Comparison of ENCODE assay signal across 8 cellular contexts in the genomic region with DNA sequence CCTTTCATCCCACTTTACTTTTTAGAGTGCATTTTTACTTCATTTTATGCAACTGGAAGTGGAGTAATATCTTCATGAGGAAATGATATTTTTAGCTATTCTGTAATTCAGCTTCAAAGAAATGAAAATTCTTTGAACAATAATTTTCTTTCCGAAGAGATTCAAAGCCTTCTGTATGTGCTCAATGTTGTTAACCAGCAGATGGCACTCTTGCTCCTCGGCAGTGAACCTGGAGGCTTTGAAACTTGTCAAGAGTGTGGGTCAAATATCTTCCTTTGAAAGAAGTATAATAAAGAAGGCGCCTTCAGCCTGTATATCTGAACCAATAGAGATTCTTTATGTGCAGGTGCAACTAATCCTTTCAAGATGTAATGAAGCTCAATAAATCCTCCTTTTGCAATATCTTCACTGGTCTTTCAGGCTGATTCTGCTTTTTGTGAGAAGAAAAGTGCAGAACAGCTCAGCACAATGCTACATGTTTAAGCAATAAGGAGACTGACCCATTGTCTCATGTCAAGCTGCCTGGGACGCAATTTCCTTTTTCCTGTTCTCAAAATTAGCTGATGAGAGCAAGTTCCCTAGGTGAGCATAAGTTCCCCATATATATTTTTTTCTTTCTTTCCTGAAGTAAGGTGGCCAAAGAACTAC.
DNase-seq lines count a peak whose midpoint lies in the region; ATAC-seq and TF ChIP-seq lines count a peak whose summit lies in the region.

No MANE protein-coding gene starts in this region.

- no peaks in the 10 kb centered on the region for H3K27me3 Mint-ChIP-seq in neural crest cell (ENCODE audit: low read depth)

- peak; percentile 78 for ATAC-seq in GM19463 (IDR thresholded peaks at IDR 0.05; ENCODE audit: unreplicated experiment)
- ATAC-seq in HG03521 (IDR thresholded peaks at IDR 0.05; ENCODE audit: unreplicated experiment): peak; percentile 77

- H3K27me3 ChIP-seq in fibroblast of lung (ENCODE audit: control insufficient read depth, insufficient read depth, low read length) (no peaks in the 10 kb centered on the region), uterus (no peaks in the 10 kb centered on the region)

- intact Hi-C loops in uterus (cut with DNase I; ENCODE audit: low total_unique reads): no loop called here

- H3K27ac ChIP-seq in fibroblast of lung (ENCODE audit: insufficient read depth, low read length) (no peak overlapping the region), uterus (no peak overlapping the region)

- H3K4me3 Mint-ChIP-seq in neural crest cell: no peak overlapping the region

- H3K4me1 ChIP-seq in fibroblast of lung (ENCODE audit: control insufficient read depth, extremely low read depth, insufficient read depth, low read length): no peaks in the 10 kb centered on the region
- H3K4me1 ChIP-seq in uterus: no peaks in the 10 kb centered on the region

- no peak overlapping the region for H3K27ac Mint-ChIP-seq in neural crest cell (ENCODE audit: unreplicated experiment)

- H3K9ac ChIP-seq in fibroblast of lung (ENCODE audit: insufficient read depth, low read length): no peak overlapping the region

- H3K9me3 Mint-ChIP-seq in neural crest cell: no peaks in the 10 kb centered on the region

- no peak for TF ChIP-seq POLR2A in uterus (IDR thresholded peaks at IDR 0.05)

- H3K4me3 ChIP-seq in fibroblast of lung (replicated peaks in 1 of 4; ENCODE audit: control extremely low read depth in 1 of 4, insufficient read depth in 1 of 4, low read depth in 3 of 4, low read length in 4 of 4) (no peak overlapping the region), uterus (no peak overlapping the region)

- H3K9me3 ChIP-seq in fibroblast of lung (ENCODE audit: control insufficient read depth, insufficient read depth, low read depth, low read length): no peaks in the 10 kb centered on the region
- H3K9me3 ChIP-seq in uterus: no peaks in the 10 kb centered on the region

- H4K20me1 ChIP-seq in fibroblast of lung (ENCODE audit: control insufficient read depth, extremely low read depth, insufficient read depth, low read length): no peaks in the 10 kb centered on the region

- H2AFZ ChIP-seq in fibroblast of lung (ENCODE audit: low read length): no peak overlapping the region

- no peak overlapping the region for H3K4me2 ChIP-seq in fibroblast of lung (ENCODE audit: extremely low read depth, insufficient read depth, low read length)

- H3K4me1 Mint-ChIP-seq in neural crest cell: peaks cover 25% of the 10 kb centered on the region

- no peaks in the 10 kb centered on the region for H3K36me3 Mint-ChIP-seq in neural crest cell (ENCODE audit: low read depth)

- H3K79me2 ChIP-seq in fibroblast of lung (ENCODE audit: control insufficient read depth, insufficient read depth, low read length): no peaks in the 10 kb centered on the region

- DNase-seq in DMS153 treated with DMSO at 0.1 percent for 48 hours (lab: John Stamatoyannopoulos, UW; ENCODE audit: unreplicated experiment): peak; percentile 7
- DNase-seq in NCI-H748 treated with DMSO at 0.1 percent for 48 hours (lab: John Stamatoyannopoulos, UW): peak; percentile 53
- DNase-seq in activated CD8-positive, alpha-beta memory T cell treated with anti-CD3 and anti-CD28 coated beads for 24 hours: peak; percentile 64
- peak; percentile 62 to 88 for DNase-seq in fibroblast of lung (ENCODE audit: low read depth in 2 of 2)
- peak; percentile 50 for DNase-seq in neural crest cell (ENCODE audit: low read depth, low spot score)
- peak in 1 of 2 donors; percentile 13 for DNase-seq in uterus

- H3K36me3 ChIP-seq in fibroblast of lung (ENCODE audit: control insufficient read depth, insufficient read depth, low read length): no peaks in the 10 kb centered on the region
- H3K36me3 ChIP-seq in uterus: no peaks in the 10 kb centered on the region

- TF ChIP-seq CTCF in fibroblast of lung (conservative IDR thresholded peaks at IDR 0.05 in 1 of 2, IDR thresholded peaks at IDR 0.05 in 1 of 2; ENCODE audit: low read depth in 1 of 2, low read length in 2 of 2) (peak; percentile 93 to 98), neural crest cell (conservative IDR thresholded peaks at IDR 0.05) (peak; percentile 96), uterus (IDR thresholded peaks at IDR 0.05) (peak; percentile 35 to 67 (median 52))
